ENCODE assay signal across 8 cellular contexts in the genomic region with DNA sequence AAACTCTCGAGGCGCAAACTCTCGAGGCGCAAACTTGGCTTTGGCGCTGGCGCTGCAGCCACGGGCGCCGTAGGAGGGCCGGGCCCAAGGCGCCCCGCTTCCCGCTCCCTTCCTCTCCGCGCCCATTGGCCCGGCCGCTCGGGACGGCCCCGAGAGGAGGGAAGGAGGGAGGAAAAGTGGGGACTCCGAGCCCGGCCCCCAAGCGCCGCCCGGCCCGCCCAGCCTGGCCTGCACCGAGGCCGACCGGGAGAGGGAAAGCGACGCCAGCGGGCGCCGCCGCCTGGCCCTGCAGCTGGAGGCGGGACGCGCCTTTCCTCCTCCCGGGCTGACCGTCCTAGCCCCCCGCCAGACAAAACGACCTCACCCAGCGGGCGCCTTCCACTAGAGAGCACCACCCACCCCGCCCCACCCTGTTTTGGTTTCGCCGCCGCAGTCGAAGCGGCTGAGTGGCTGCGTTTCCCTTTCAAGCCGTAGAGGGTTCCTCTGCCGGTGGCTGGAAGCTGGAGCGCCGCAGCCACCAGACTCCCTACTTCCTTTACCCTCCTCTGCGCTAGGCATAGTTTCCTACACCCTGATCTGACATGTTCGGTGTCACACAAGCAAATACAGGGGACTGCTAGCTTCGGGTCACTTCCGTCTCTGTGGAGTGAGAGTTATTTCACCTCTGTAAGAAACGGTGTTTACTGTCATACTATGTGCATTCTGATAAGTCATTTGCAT. TPM values are rescaled to one million over a fixed set of nuclear protein-coding genes. Genes with fewer than 3 reads are reported as not detected.
DNase-seq lines count a peak whose midpoint lies in the region; TF ChIP-seq lines count a peak whose summit lies in the region.

A gene with protein sequence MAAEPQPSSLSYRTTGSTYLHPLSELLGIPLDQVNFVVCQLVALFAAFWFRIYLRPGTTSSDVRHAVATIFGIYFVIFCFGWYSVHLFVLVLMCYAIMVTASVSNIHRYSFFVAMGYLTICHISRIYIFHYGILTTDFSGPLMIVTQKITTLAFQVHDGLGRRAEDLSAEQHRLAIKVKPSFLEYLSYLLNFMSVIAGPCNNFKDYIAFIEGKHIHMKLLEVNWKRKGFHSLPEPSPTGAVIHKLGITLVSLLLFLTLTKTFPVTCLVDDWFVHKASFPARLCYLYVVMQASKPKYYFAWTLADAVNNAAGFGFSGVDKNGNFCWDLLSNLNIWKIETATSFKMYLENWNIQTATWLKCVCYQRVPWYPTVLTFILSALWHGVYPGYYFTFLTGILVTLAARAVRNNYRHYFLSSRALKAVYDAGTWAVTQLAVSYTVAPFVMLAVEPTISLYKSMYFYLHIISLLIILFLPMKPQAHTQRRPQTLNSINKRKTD (minus strand): TSS at position 78 of the 720 bp plus-strand sequence. CDS start 235 bp downstream, outside the sequence.

- POLR2A ChIA-PET in Caco-2 (lab: Charles Lee) = interaction anchor here (0.6 kb wide), 2 partner anchors 115 to 191 kb away, joined by 3 to 7 read pairs; no protein-coding TSS in a partner anchor

- no peaks in the 10 kb centered on the region for H3K36me3 ChIP-seq in Caco-2 (ENCODE audit: control insufficient read depth, insufficient read depth, low read length)
- no peaks in the 10 kb centered on the region for H3K36me3 ChIP-seq in mucosa of stomach (ENCODE audit: control insufficient read depth, insufficient read depth, low read length)

- H3K4me1 ChIP-seq in Caco-2 (peaks cover 3% of the 10 kb centered on the region; the same call in 1 of the 2 replicates), mucosa of stomach (ENCODE audit: control insufficient read depth, insufficient read depth, low read length) (peaks cover 40% of the 10 kb centered on the region)

- H3K4me3 Mint-ChIP-seq in Caco-2 (ENCODE audit: unreplicated experiment) = peak within 1 kb of the TSS; percentile 90

- H3K27ac Mint-ChIP-seq in Caco-2 (ENCODE audit: unreplicated experiment) = peak within 1 kb of the TSS; percentile 95

- H3K4me1 Mint-ChIP-seq in Caco-2 (ENCODE audit: low read depth, unreplicated experiment) = peaks cover 15% of the 10 kb centered on the region

- no peaks in the 10 kb centered on the region for H3K27me3 Mint-ChIP-seq in Caco-2 (ENCODE audit: insufficient read depth, unreplicated experiment)

- DNase-seq in Caco-2 (peak; percentile 91 to 93), GM20000 (ENCODE audit: low spot score) (peak; percentile 85), HS-27A (ENCODE audit: low read depth) (peak; percentile 77), NOMO-1 treated with dmso at 0.1 percent for 144 hours (lab: John Stamatoyannopoulos, UW; ENCODE audit: unreplicated experiment) (peak; percentile 88), activated T-cell treated with anti-CD3 and anti-CD28 coated beads for 24 hours (ENCODE audit: low read depth) (peak; percentile 51), epithelial cell of proximal tubule (ENCODE audit: low read depth) (no peak)
- DNase-seq in stimulated activated CD8-positive, alpha-beta memory T cell treated with anti-CD3 and anti-CD28 coated beads, Interleukin-7, amount 100 ng/mL, for 1 hour (ENCODE audit: low read depth in 2 of 2) = peak; percentile 17 to 23

- TF ChIP-seq CTCF in Caco-2 (IDR thresholded peaks at IDR 0.05; ENCODE audit: insufficient read depth in 1 of 2, low read depth in 1 of 2, low read length in 1 of 2, severe bottlenecking in 1 of 2, unreplicated experiment in 1 of 2) = peak in 1 of 2 experiments; percentile 15
- TF ChIP-seq CTCF in GM20000 (IDR thresholded peaks at IDR 0.05; ENCODE audit: extremely low read depth, missing control alignments) = no peak
- no peak for TF ChIP-seq CTCF in epithelial cell of proximal tubule (conservative IDR thresholded peaks at IDR 0.05; ENCODE audit: low read depth, low read length)

- H3K27me3 ChIP-seq in Caco-2 (replicated peaks; ENCODE audit: control insufficient read depth, insufficient read depth, low read length) (no peaks in the 10 kb centered on the region), mucosa of stomach (ENCODE audit: control insufficient read depth, insufficient read depth, low read length) (no peaks in the 10 kb centered on the region)

- H3K9ac ChIP-seq in mucosa of stomach (ENCODE audit: low read length) = peak within 1 kb of the TSS; percentile 58

- H3K9me3 ChIP-seq in Caco-2 (no peaks in the 10 kb centered on the region), mucosa of stomach (ENCODE audit: control insufficient read depth, low read length) (no peaks in the 10 kb centered on the region)

- H3K36me3 Mint-ChIP-seq in Caco-2 (ENCODE audit: insufficient read depth, unreplicated experiment) = peaks cover 9% of the 10 kb centered on the region

- BruUV-seq in Caco-2 (replicated peaks; lab: Mats Ljungman, UMichigan) = no TSS peak

- H3K4me3 ChIP-seq in Caco-2 (ENCODE audit: low read depth, low read length) (peak within 1 kb of the TSS; percentile 83), epithelial cell of proximal tubule (ENCODE audit: low read depth, low read length) (peak within 1 kb of the TSS; percentile 73), mucosa of stomach (ENCODE audit: low read length) (peak within 1 kb of the TSS; percentile 70)

- intact Hi-C loops in Caco-2 (cut with micrococcal nuclease; ENCODE audit: unreplicated experiment) = loop anchor here (1.0 to 2.0 kb wide), 7 partner anchors 10 to 320 kb away; a partner anchor contains a TSS

- CTCF ChIA-PET in Caco-2 (lab: Charles Lee) = interaction anchor here (1.0 to 1.8 kb wide), 3 partner anchors 9 to 86 kb away, joined by 3 to 7 read pairs (median 3); no protein-coding TSS in a partner anchor

- no peaks in the 10 kb centered on the region for H3K9me3 Mint-ChIP-seq in Caco-2 (ENCODE audit: unreplicated experiment)

RNA-seq across cellular contexts. Expression of the gene that starts here (rescaled TPM):
- total RNA-seq in Caco-2 (2022) (6.8 and 7.3 TPM in 2 replicates), epithelial cell of proximal tubule (10.9 and 12.8 TPM in 2 replicates)
